In the genomic region with DNA sequence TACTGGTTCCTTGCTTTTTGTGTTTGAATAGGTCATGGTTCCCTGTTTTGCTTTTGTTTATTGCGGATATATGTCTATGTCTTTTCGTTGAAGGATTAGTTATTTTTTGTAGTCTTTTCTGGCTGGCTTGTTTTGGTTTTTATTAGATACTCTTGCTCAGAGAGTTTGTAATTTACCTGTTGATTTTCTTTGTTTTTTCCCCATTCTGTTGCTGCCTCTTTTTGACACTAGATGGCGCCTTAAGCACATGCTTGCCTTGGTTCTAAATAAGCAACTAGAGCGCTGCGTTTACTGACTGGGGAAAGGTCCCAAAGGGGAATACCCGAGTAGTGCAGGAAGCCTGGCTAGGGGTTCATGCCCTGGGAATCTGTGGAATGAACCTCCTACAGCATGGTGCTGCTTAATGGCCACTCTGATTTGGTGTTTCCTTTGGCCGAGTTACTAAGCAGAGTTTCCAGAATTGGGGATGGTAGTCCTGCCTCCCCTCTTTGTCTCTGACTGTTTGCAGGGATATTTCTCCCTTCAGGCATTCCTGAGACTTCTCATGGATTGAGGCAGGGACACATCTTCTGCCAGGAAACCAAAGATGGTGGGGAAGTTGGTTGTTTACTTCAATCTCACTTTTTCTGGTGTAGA, we compare ENCODE assay signal across 1 cellular context.
TF ChIP-seq lines count a peak whose summit lies in the region.

No MANE protein-coding gene starts in this region.

TF ChIP-seq in HEK293, 187 proteins besides CTCF, POLR2A, EP300 and RAD21 (continued from another document and continues in another):
- TF ChIP-seq, protein P1, sequence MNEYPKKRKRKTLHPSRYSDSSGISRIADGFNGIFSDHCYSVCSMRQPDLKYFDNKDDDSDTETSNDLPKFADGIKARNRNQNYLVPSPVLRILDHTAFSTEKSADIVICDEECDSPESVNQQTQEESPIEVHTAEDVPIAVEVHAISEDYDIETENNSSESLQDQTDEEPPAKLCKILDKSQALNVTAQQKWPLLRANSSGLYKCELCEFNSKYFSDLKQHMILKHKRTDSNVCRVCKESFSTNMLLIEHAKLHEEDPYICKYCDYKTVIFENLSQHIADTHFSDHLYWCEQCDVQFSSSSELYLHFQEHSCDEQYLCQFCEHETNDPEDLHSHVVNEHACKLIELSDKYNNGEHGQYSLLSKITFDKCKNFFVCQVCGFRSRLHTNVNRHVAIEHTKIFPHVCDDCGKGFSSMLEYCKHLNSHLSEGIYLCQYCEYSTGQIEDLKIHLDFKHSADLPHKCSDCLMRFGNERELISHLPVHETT (tag by site-specific recombination; IDR thresholded peaks at IDR 0.05) = peak; percentile 91
- TF ChIP-seq ZNF221 (tag by site-specific recombination; IDR thresholded peaks at IDR 0.05; ENCODE audit: borderline replicate concordance) (no peak), ZNF596 (tag by site-specific recombination; IDR thresholded peaks at IDR 0.05) (no peak), BCL11B (tag by site-specific recombination; IDR thresholded peaks at IDR 0.05; ENCODE audit: low read depth) (no peak), ZNF202 (tag by site-specific recombination; IDR thresholded peaks at IDR 0.05; ENCODE audit: borderline replicate concordance) (no peak), ZNF48 (tag by site-specific recombination; IDR thresholded peaks at IDR 0.05) (no peak), ZFP37 (tag by site-specific recombination; IDR thresholded peaks at IDR 0.05) (peak; percentile 36; the same call in 1 of the 2 replicates), ZBTB20 (tag by site-specific recombination; IDR thresholded peaks at IDR 0.05) (no peak), ZFP3 (tag by site-specific recombination; IDR thresholded peaks at IDR 0.05; ENCODE audit: low read depth) (no peak), TCF7L2 (IDR thresholded peaks at IDR 0.05; ENCODE audit: borderline replicate concordance, low read depth, low read length) (no peak), ZNF416 (tag by site-specific recombination; IDR thresholded peaks at IDR 0.05) (no peak), ZNF747 (tag by site-specific recombination; IDR thresholded peaks at IDR 0.05) (no peak), ZEB2 (tag by site-specific recombination; IDR thresholded peaks at IDR 0.05) (no peak), HOXD13 (CRISPR knock-in tag; IDR thresholded peaks at IDR 0.05; ENCODE audit: borderline replicate concordance) (no peak), ZNF768 (tag by site-specific recombination; IDR thresholded peaks at IDR 0.05) (0 out of 2 replicates have a peak, but pooled peaks have one; percentile 31), ZSCAN16 (tag by site-specific recombination; IDR thresholded peaks at IDR 0.05) (peak; percentile 67; the same call in 1 of the 2 replicates), ZNF155 (tag by site-specific recombination; IDR thresholded peaks at IDR 0.05) (peak; percentile 73; the same call in 1 of the 2 replicates), KLF8 (tag by site-specific recombination; IDR thresholded peaks at IDR 0.05) (peak; percentile 91), ZFP69B (tag by site-specific recombination; IDR thresholded peaks at IDR 0.05) (peak; percentile 61), MEIS1 (CRISPR knock-in tag; IDR thresholded peaks at IDR 0.05; ENCODE audit: borderline replicate concordance) (no peak), ZNF621 (tag by site-specific recombination; IDR thresholded peaks at IDR 0.05) (no peak), ZNF16 (tag by site-specific recombination; IDR thresholded peaks at IDR 0.05; ENCODE audit: low read depth) (no peak; the same call in 1 of the 2 replicates)
- TF ChIP-seq, protein P2, sequence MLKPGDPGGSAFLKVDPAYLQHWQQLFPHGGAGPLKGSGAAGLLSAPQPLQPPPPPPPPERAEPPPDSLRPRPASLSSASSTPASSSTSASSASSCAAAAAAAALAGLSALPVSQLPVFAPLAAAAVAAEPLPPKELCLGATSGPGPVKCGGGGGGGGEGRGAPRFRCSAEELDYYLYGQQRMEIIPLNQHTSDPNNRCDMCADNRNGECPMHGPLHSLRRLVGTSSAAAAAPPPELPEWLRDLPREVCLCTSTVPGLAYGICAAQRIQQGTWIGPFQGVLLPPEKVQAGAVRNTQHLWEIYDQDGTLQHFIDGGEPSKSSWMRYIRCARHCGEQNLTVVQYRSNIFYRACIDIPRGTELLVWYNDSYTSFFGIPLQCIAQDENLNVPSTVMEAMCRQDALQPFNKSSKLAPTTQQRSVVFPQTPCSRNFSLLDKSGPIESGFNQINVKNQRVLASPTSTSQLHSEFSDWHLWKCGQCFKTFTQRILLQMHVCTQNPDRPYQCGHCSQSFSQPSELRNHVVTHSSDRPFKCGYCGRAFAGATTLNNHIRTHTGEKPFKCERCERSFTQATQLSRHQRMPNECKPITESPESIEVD (tag by site-specific recombination; IDR thresholded peaks at IDR 0.05) = no peak
- TF ChIP-seq, protein P3, sequence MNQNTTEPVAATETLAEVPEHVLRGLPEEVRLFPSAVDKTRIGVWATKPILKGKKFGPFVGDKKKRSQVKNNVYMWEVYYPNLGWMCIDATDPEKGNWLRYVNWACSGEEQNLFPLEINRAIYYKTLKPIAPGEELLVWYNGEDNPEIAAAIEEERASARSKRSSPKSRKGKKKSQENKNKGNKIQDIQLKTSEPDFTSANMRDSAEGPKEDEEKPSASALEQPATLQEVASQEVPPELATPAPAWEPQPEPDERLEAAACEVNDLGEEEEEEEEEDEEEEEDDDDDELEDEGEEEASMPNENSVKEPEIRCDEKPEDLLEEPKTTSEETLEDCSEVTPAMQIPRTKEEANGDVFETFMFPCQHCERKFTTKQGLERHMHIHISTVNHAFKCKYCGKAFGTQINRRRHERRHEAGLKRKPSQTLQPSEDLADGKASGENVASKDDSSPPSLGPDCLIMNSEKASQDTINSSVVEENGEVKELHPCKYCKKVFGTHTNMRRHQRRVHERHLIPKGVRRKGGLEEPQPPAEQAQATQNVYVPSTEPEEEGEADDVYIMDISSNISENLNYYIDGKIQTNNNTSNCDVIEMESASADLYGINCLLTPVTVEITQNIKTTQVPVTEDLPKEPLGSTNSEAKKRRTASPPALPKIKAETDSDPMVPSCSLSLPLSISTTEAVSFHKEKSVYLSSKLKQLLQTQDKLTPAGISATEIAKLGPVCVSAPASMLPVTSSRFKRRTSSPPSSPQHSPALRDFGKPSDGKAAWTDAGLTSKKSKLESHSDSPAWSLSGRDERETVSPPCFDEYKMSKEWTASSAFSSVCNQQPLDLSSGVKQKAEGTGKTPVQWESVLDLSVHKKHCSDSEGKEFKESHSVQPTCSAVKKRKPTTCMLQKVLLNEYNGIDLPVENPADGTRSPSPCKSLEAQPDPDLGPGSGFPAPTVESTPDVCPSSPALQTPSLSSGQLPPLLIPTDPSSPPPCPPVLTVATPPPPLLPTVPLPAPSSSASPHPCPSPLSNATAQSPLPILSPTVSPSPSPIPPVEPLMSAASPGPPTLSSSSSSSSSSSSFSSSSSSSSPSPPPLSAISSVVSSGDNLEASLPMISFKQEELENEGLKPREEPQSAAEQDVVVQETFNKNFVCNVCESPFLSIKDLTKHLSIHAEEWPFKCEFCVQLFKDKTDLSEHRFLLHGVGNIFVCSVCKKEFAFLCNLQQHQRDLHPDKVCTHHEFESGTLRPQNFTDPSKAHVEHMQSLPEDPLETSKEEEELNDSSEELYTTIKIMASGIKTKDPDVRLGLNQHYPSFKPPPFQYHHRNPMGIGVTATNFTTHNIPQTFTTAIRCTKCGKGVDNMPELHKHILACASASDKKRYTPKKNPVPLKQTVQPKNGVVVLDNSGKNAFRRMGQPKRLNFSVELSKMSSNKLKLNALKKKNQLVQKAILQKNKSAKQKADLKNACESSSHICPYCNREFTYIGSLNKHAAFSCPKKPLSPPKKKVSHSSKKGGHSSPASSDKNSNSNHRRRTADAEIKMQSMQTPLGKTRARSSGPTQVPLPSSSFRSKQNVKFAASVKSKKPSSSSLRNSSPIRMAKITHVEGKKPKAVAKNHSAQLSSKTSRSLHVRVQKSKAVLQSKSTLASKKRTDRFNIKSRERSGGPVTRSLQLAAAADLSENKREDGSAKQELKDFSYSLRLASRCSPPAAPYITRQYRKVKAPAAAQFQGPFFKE (tag by site-specific recombination; IDR thresholded peaks at IDR 0.05; ENCODE audit: borderline replicate concordance) = no peak
- TF ChIP-seq, protein P4, sequence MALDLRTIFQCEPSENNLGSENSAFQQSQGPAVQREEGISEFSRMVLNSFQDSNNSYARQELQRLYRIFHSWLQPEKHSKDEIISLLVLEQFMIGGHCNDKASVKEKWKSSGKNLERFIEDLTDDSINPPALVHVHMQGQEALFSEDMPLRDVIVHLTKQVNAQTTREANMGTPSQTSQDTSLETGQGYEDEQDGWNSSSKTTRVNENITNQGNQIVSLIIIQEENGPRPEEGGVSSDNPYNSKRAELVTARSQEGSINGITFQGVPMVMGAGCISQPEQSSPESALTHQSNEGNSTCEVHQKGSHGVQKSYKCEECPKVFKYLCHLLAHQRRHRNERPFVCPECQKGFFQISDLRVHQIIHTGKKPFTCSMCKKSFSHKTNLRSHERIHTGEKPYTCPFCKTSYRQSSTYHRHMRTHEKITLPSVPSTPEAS (tag by site-specific recombination; IDR thresholded peaks at IDR 0.05) = 0 out of 2 replicates have a peak, but pooled peaks have one; percentile 43
- TF ChIP-seq, protein P5, sequence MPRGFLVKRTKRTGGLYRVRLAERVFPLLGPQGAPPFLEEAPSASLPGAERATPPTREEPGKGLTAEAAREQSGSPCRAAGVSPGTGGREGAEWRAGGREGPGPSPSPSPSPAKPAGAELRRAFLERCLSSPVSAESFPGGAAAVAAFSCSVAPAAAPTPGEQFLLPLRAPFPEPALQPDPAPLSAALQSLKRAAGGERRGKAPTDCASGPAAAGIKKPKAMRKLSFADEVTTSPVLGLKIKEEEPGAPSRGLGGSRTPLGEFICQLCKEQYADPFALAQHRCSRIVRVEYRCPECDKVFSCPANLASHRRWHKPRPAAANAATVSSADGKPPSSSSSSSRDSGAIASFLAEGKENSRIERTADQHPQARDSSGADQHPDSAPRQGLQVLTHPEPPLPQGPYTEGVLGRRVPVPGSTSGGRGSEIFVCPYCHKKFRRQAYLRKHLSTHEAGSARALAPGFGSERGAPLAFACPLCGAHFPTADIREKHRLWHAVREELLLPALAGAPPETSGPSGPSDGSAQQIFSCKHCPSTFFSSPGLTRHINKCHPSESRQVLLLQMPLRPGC (tag by site-specific recombination; IDR thresholded peaks at IDR 0.05) = peak; percentile 36; the same call in 1 of the 2 replicates
- TF ChIP-seq, protein P6, sequence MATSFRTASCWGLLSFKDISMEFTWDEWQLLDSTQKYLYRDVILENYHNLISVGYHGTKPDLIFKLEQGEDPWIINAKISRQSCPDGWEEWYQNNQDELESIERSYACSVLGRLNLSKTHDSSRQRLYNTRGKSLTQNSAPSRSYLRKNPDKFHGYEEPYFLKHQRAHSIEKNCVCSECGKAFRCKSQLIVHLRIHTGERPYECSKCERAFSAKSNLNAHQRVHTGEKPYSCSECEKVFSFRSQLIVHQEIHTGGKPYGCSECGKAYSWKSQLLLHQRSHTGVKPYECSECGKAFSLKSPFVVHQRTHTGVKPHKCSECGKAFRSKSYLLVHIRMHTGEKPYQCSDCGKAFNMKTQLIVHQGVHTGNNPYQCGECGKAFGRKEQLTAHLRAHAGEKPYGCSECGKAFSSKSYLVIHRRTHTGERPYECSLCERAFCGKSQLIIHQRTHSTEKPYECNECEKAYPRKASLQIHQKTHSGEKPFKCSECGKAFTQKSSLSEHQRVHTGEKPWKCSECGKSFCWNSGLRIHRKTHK (tag by site-specific recombination; IDR thresholded peaks at IDR 0.05) = peak; percentile 54
- TF ChIP-seq, protein P7, sequence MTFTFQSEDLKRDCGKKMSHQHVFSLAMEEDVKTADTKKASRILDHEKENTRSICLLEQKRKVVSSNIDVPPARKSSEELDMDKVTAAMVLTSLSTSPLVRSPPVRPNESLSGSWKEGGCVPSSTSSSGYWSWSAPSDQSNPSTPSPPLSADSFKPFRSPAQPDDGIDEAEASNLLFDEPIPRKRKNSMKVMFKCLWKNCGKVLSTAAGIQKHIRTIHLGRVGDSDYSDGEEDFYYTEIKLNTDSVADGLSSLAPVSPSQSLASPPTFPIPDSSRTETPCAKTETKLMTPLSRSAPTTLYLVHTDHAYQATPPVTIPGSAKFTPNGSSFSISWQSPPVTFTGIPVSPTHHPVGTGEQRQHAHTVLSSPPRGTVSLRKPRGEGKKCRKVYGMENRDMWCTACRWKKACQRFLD (tag by site-specific recombination; IDR thresholded peaks at IDR 0.05) = no peak
- TF ChIP-seq, protein P8, sequence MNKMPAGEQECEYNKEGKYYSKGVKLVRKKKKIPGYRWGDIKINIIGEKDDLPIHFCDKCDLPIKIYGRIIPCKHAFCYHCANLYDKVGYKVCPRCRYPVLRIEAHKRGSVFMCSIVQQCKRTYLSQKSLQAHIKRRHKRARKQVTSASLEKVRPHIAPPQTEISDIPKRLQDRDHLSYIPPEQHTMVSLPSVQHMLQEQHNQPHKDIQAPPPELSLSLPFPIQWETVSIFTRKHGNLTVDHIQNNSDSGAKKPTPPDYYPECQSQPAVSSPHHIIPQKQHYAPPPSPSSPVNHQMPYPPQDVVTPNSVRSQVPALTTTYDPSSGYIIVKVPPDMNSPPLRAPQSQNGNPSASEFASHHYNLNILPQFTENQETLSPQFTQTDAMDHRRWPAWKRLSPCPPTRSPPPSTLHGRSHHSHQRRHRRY (tag by site-specific recombination; IDR thresholded peaks at IDR 0.05) = no peak
- TF ChIP-seq, protein P9, sequence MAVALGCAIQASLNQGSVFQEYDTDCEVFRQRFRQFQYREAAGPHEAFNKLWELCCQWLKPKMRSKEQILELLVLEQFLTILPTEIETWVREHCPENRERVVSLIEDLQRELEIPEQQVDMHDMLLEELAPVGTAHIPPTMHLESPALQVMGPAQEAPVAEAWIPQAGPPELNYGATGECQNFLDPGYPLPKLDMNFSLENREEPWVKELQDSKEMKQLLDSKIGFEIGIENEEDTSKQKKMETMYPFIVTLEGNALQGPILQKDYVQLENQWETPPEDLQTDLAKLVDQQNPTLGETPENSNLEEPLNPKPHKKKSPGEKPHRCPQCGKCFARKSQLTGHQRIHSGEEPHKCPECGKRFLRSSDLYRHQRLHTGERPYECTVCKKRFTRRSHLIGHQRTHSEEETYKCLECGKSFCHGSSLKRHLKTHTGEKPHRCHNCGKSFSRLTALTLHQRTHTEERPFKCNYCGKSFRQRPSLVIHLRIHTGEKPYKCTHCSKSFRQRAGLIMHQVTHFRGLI (tag by site-specific recombination; IDR thresholded peaks at IDR 0.05) = no peak
- TF ChIP-seq, protein P10, sequence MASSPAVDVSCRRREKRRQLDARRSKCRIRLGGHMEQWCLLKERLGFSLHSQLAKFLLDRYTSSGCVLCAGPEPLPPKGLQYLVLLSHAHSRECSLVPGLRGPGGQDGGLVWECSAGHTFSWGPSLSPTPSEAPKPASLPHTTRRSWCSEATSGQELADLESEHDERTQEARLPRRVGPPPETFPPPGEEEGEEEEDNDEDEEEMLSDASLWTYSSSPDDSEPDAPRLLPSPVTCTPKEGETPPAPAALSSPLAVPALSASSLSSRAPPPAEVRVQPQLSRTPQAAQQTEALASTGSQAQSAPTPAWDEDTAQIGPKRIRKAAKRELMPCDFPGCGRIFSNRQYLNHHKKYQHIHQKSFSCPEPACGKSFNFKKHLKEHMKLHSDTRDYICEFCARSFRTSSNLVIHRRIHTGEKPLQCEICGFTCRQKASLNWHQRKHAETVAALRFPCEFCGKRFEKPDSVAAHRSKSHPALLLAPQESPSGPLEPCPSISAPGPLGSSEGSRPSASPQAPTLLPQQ (tag by site-specific recombination; IDR thresholded peaks at IDR 0.05) = no peak
- TF ChIP-seq, protein P11, sequence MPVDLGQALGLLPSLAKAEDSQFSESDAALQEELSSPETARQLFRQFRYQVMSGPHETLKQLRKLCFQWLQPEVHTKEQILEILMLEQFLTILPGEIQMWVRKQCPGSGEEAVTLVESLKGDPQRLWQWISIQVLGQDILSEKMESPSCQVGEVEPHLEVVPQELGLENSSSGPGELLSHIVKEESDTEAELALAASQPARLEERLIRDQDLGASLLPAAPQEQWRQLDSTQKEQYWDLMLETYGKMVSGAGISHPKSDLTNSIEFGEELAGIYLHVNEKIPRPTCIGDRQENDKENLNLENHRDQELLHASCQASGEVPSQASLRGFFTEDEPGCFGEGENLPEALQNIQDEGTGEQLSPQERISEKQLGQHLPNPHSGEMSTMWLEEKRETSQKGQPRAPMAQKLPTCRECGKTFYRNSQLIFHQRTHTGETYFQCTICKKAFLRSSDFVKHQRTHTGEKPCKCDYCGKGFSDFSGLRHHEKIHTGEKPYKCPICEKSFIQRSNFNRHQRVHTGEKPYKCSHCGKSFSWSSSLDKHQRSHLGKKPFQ (tag by site-specific recombination; IDR thresholded peaks at IDR 0.05) = no peak
